16 cellular contexts compared by ENCODE assay signal in the genomic region with DNA sequence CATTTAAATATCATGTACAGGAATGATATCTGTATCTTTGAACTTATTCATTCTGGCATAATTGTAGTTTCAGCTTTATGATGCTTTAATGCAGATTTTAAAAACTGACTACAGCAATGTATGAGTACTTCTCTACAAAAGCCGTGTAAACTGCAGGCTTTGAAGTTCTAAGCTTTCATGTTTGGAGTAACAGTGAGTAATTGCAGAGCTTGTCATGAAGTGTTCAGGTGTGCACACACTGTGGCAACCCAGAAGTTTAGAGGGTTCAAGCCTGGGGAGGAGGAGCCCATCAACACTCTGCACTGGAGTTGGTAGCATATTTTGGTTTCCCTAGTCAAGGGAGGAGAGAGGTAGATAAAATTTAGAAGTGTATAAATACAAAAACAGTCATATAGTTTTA.
"Had no signal": no experiment of that assay in that cellular context is flagged by ENCODE, and none has a peak within 500 bp of the region (broad histone marks: within the 10 kb centered on the region; RNA-seq: fewer than 3 reads in every experiment).

No MANE protein-coding gene starts in this region.

- H3K4me1 ChIP-seq: breast epithelium, uterus had no signal

- H3K27me3 Mint-ChIP-seq: activated CD4-positive, alpha-beta memory T cell treated with anti-CD3 and anti-CD28 coated beads for 36 hours; activated naive CD8-positive, alpha-beta T cell treated with anti-CD3 and anti-CD28 coated beads, Interleukin-2, amount 50 U/mL, for 24 hours; dendritic cell treated with granulocyte-macrophage colony-stimulating factor and Interleukin-4, amounts not matched to agents 40 ng/mL and 50 ng/mL, for 4 days; effector memory CD8-positive, alpha-beta T cell; naive thymus-derived CD4-positive, alpha-beta T cell had no signal

- H3K9me3 Mint-ChIP-seq: activated CD4-positive, alpha-beta memory T cell treated with anti-CD3 and anti-CD28 coated beads for 36 hours; activated naive CD8-positive, alpha-beta T cell treated with anti-CD3 and anti-CD28 coated beads, Interleukin-2, amount 50 U/mL, for 24 hours; activated T-helper 1 cell treated with anti-CD3 and anti-CD28 coated beads, Interleukin-12 subunit alpha, Interleukin-12 subunit beta, Interleukin-2, Interleukin-4 antibody, amounts not matched to agents 30 ng/mL and 10 ng/mL and 1 ng/mL, durations not matched to agents 14 hours and 24 hours and 36 hours; effector memory CD8-positive, alpha-beta T cell had no signal

- ATAC-seq: effector memory CD8-positive, alpha-beta T cell; naive thymus-derived CD4-positive, alpha-beta T cell had no signal

- H3K9ac ChIP-seq: parathyroid adenoma had no signal

- H3K9me3 ChIP-seq: breast epithelium, sigmoid colon, tibial artery, uterus had no signal

- H2AFZ ChIP-seq: parathyroid adenoma had no signal

- H3K4me3 ChIP-seq: breast epithelium, sigmoid colon, tibial artery, uterus had no signal

- H3K4me3 Mint-ChIP-seq: activated CD4-positive, alpha-beta memory T cell treated with anti-CD3 and anti-CD28 coated beads for 36 hours; activated naive CD8-positive, alpha-beta T cell treated with anti-CD3 and anti-CD28 coated beads, Interleukin-2, amount 50 U/mL, for 24 hours; activated T-helper 1 cell treated with anti-CD3 and anti-CD28 coated beads, Interleukin-12 subunit alpha, Interleukin-12 subunit beta, Interleukin-2, Interleukin-4 antibody, amounts not matched to agents 30 ng/mL and 10 ng/mL and 1 ng/mL, durations not matched to agents 14 hours and 24 hours and 36 hours; dendritic cell treated with granulocyte-macrophage colony-stimulating factor and Interleukin-4, amounts not matched to agents 40 ng/mL and 50 ng/mL, for 4 days; effector memory CD8-positive, alpha-beta T cell; naive thymus-derived CD4-positive, alpha-beta T cell had no signal

- DNase-seq: activated CD4-positive, CD25-positive, alpha-beta regulatory T cell; aorta; effector memory CD8-positive, alpha-beta T cell; erythroblast; islet precursor cell; mammary epithelial cell; naive thymus-derived CD4-positive, alpha-beta T cell; sigmoid colon; tibial artery; uterus had no signal

- H3K27me3 ChIP-seq: breast epithelium, sigmoid colon, tibial artery, uterus had no signal

- H3K27ac Mint-ChIP-seq: activated naive CD8-positive, alpha-beta T cell treated with anti-CD3 and anti-CD28 coated beads, Interleukin-2, amount 50 U/mL, for 24 hours; dendritic cell treated with granulocyte-macrophage colony-stimulating factor and Interleukin-4, amounts not matched to agents 40 ng/mL and 50 ng/mL, for 4 days; effector memory CD8-positive, alpha-beta T cell had no signal

- H3K36me3 ChIP-seq: breast epithelium, sigmoid colon, tibial artery, uterus had no signal

- H3K27ac ChIP-seq: breast epithelium, parathyroid adenoma, sigmoid colon, tibial artery, uterus had no signal
